In genomic region chr16:14629919-14630619, GRCh38 we compare ENCODE assay signal across 1 cellular context.
TF ChIP-seq lines count a peak whose summit lies in the region.

Gene PARN (minus strand): TSS chr16:14630260. CDS start chr16:14630125, 135 bp downstream.

TF ChIP-seq in HepG2, 621 proteins besides CTCF, POLR2A, EP300 and RAD21 (continued from another document and continues in another):
- no peak; the same call in 1 of the 2 replicates for TF ChIP-seq ZNF281 (CRISPR knock-in tag; IDR thresholded peaks at IDR 0.05; ENCODE audit: borderline replicate concordance)
- peak; percentile 38; the same call in 1 of the 2 replicates for TF ChIP-seq ZNF260 (CRISPR knock-in tag; IDR thresholded peaks at IDR 0.05; ENCODE audit: borderline replicate concordance, low read depth)
- TF ChIP-seq, protein P1, sequence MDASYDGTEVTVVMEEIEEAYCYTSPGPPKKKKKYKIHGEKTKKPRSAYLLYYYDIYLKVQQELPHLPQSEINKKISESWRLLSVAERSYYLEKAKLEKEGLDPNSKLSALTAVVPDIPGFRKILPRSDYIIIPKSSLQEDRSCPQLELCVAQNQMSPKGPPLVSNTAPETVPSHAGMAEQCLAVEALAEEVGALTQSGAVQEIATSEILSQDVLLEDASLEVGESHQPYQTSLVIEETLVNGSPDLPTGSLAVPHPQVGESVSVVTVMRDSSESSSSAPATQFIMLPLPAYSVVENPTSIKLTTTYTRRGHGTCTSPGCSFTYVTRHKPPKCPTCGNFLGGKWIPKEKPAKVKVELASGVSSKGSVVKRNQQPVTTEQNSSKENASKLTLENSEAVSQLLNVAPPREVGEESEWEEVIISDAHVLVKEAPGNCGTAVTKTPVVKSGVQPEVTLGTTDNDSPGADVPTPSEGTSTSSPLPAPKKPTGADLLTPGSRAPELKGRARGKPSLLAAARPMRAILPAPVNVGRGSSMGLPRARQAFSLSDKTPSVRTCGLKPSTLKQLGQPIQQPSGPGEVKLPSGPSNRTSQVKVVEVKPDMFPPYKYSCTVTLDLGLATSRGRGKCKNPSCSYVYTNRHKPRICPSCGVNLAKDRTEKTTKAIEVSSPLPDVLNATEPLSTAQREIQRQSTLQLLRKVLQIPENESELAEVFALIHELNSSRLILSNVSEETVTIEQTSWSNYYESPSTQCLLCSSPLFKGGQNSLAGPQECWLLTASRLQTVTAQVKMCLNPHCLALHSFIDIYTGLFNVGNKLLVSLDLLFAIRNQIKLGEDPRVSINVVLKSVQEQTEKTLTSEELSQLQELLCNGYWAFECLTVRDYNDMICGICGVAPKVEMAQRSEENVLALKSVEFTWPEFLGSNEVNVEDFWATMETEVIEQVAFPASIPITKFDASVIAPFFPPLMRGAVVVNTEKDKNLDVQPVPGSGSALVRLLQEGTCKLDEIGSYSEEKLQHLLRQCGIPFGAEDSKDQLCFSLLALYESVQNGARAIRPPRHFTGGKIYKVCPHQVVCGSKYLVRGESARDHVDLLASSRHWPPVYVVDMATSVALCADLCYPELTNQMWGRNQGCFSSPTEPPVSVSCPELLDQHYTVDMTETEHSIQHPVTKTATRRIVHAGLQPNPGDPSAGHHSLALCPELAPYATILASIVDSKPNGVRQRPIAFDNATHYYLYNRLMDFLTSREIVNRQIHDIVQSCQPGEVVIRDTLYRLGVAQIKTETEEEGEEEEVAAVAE (CRISPR knock-in tag; IDR thresholded peaks at IDR 0.05; ENCODE audit: borderline replicate concordance), result 0 out of 2 replicates have a peak, but pooled peaks have one; percentile 62
- no peak for TF ChIP-seq HOXA9 (CRISPR knock-in tag; IDR thresholded peaks at IDR 0.05; ENCODE audit: borderline replicate concordance)
- peak; percentile 76; the same call in 1 of the 2 replicates for TF ChIP-seq ZNF12 (CRISPR knock-in tag; IDR thresholded peaks at IDR 0.05)
- TF ChIP-seq REPIN1 (CRISPR knock-in tag; IDR thresholded peaks at IDR 0.05; ENCODE audit: borderline replicate concordance, low read depth), result peak; percentile 99
- TF ChIP-seq ZNF556 (CRISPR knock-in tag; IDR thresholded peaks at IDR 0.05; ENCODE audit: borderline replicate concordance), result peak; percentile 91; the same call in 1 of the 2 replicates
- no peak; the same call in none of the 2 replicates for TF ChIP-seq NFYC (CRISPR knock-in tag; IDR thresholded peaks at IDR 0.05)
- TF ChIP-seq, protein P2, sequence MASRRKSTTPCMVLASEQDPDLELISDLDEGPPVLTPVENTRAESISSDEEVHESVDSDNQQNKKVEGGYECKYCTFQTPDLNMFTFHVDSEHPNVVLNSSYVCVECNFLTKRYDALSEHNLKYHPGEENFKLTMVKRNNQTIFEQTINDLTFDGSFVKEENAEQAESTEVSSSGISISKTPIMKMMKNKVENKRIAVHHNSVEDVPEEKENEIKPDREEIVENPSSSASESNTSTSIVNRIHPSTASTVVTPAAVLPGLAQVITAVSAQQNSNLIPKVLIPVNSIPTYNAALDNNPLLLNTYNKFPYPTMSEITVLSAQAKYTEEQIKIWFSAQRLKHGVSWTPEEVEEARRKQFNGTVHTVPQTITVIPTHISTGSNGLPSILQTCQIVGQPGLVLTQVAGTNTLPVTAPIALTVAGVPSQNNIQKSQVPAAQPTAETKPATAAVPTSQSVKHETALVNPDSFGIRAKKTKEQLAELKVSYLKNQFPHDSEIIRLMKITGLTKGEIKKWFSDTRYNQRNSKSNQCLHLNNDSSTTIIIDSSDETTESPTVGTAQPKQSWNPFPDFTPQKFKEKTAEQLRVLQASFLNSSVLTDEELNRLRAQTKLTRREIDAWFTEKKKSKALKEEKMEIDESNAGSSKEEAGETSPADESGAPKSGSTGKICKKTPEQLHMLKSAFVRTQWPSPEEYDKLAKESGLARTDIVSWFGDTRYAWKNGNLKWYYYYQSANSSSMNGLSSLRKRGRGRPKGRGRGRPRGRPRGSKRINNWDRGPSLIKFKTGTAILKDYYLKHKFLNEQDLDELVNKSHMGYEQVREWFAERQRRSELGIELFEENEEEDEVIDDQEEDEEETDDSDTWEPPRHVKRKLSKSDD (CRISPR knock-in tag; IDR thresholded peaks at IDR 0.05; ENCODE audit: low read depth), result peak; percentile 97
- peak; percentile 87 for TF ChIP-seq IKZF4 (CRISPR knock-in tag; IDR thresholded peaks at IDR 0.05; ENCODE audit: borderline replicate concordance, low read depth, not compliant biosample characterization)
- TF ChIP-seq WIZ (CRISPR knock-in tag; IDR thresholded peaks at IDR 0.05), result peak; percentile 97
- TF ChIP-seq ZNF652 (CRISPR knock-in tag; IDR thresholded peaks at IDR 0.05; ENCODE audit: borderline replicate concordance, low read depth), result no peak
- TF ChIP-seq, protein P3, sequence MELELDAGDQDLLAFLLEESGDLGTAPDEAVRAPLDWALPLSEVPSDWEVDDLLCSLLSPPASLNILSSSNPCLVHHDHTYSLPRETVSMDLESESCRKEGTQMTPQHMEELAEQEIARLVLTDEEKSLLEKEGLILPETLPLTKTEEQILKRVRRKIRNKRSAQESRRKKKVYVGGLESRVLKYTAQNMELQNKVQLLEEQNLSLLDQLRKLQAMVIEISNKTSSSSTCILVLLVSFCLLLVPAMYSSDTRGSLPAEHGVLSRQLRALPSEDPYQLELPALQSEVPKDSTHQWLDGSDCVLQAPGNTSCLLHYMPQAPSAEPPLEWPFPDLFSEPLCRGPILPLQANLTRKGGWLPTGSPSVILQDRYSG (CRISPR knock-in tag; IDR thresholded peaks at IDR 0.05), result peak; percentile 60; the same call in 1 of the 2 replicates
- peak; percentile 72 for TF ChIP-seq YY1 (IDR thresholded peaks at IDR 0.05; ENCODE audit: insufficient read depth, insufficient replicate concordance, low read depth, low read length)
- TF ChIP-seq SALL2 (CRISPR knock-in tag; IDR thresholded peaks at IDR 0.05), result peak; percentile 59; the same call in 1 of the 2 replicates
- TF ChIP-seq, protein P4, sequence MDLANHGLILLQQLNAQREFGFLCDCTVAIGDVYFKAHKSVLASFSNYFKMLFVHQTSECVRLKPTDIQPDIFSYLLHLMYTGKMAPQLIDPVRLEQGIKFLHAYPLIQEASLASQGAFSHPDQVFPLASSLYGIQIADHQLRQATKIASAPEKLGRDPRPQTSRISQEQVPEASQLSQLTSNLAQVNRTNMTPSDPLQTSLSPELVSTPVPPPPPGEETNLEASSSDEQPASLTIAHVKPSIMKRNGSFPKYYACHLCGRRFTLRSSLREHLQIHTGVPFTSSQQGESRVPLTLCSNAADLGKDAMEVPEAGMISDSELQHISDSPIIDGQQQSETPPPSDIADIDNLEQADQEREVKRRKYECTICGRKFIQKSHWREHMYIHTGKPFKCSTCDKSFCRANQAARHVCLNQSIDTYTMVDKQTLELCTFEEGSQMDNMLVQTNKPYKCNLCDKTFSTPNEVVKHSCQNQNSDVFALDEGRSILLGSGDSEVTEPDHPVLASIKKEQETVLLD (CRISPR knock-in tag; IDR thresholded peaks at IDR 0.05; ENCODE audit: low read depth), result no peak; the same call in none of the 2 replicates
- TF ChIP-seq REL (CRISPR knock-in tag; conservative IDR thresholded peaks at IDR 0.05), result 0 out of 2 replicates have a peak, but pooled peaks have one; percentile 78
- peak; percentile 93; the same call in 1 of the 2 replicates for TF ChIP-seq SNAPC5 (CRISPR knock-in tag; IDR thresholded peaks at IDR 0.05; ENCODE audit: borderline replicate concordance)
- TF ChIP-seq, protein P5, sequence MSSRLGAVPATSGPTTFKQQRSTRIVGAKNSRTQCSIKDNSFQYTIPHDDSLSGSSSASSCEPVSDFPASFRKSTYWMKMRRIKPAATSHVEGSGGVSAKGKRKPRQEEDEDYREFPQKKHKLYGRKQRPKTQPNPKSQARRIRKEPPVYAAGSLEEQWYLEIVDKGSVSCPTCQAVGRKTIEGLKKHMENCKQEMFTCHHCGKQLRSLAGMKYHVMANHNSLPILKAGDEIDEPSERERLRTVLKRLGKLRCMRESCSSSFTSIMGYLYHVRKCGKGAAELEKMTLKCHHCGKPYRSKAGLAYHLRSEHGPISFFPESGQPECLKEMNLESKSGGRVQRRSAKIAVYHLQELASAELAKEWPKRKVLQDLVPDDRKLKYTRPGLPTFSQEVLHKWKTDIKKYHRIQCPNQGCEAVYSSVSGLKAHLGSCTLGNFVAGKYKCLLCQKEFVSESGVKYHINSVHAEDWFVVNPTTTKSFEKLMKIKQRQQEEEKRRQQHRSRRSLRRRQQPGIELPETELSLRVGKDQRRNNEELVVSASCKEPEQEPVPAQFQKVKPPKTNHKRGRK (CRISPR knock-in tag; IDR thresholded peaks at IDR 0.05), result no peak
- peak; percentile 97 for TF ChIP-seq ZNF687 (CRISPR knock-in tag; IDR thresholded peaks at IDR 0.05)
- TF ChIP-seq ZNF460 (CRISPR knock-in tag; IDR thresholded peaks at IDR 0.05; ENCODE audit: borderline replicate concordance), result no peak
- no peak for TF ChIP-seq RBAK (CRISPR knock-in tag; IDR thresholded peaks at IDR 0.05)
- TF ChIP-seq PLRG1 (conservative IDR thresholded peaks at IDR 0.05), result no peak
- peak; percentile 86 for TF ChIP-seq ZNF235 (CRISPR knock-in tag; IDR thresholded peaks at IDR 0.05; ENCODE audit: borderline replicate concordance)
- peak; percentile 27 for TF ChIP-seq ZEB1 (IDR thresholded peaks at IDR 0.05; ENCODE audit: insufficient replicate concordance, low read depth)
- peak; percentile 92; the same call in 1 of the 2 replicates for TF ChIP-seq ZNF33B (CRISPR knock-in tag; IDR thresholded peaks at IDR 0.05)
- no peak; the same call in 1 of the 2 replicates for TF ChIP-seq NFE2L2 (IDR thresholded peaks at IDR 0.05; ENCODE audit: low read length)
- TF ChIP-seq GTF3A (CRISPR knock-in tag; conservative IDR thresholded peaks at IDR 0.05), result peak; percentile 91; the same call in 1 of the 2 replicates
- peak; percentile 92 for TF ChIP-seq ZNF704 (CRISPR knock-in tag; IDR thresholded peaks at IDR 0.05; ENCODE audit: borderline replicate concordance)
- TF ChIP-seq SP5 (CRISPR knock-in tag; IDR thresholded peaks at IDR 0.05; ENCODE audit: borderline replicate concordance, low read depth), result peak; percentile 65
- no peak for TF ChIP-seq IKZF1 (IDR thresholded peaks at IDR 0.05)
- peak; percentile 93 for TF ChIP-seq SP4 (CRISPR knock-in tag; IDR thresholded peaks at IDR 0.05)
- 0 out of 2 replicates have a peak, but pooled peaks have one; percentile 44 for TF ChIP-seq GATAD2A (CRISPR knock-in tag; IDR thresholded peaks at IDR 0.05)
- TF ChIP-seq, protein P6, sequence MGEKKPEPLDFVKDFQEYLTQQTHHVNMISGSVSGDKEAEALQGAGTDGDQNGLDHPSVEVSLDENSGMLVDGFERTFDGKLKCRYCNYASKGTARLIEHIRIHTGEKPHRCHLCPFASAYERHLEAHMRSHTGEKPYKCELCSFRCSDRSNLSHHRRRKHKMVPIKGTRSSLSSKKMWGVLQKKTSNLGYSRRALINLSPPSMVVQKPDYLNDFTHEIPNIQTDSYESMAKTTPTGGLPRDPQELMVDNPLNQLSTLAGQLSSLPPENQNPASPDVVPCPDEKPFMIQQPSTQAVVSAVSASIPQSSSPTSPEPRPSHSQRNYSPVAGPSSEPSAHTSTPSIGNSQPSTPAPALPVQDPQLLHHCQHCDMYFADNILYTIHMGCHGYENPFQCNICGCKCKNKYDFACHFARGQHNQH (CRISPR knock-in tag; IDR thresholded peaks at IDR 0.05), result peak; percentile 88
- TF ChIP-seq CBX5 (CRISPR knock-in tag; IDR thresholded peaks at IDR 0.05; ENCODE audit: borderline replicate concordance), result no peak
- peak; percentile 88; the same call in 1 of the 2 replicates for TF ChIP-seq ZNF30 (CRISPR knock-in tag; IDR thresholded peaks at IDR 0.05)
- TF ChIP-seq TCF7L2 (IDR thresholded peaks at IDR 0.05; ENCODE audit: low read depth, low read length), result no peak
